17 cellular contexts compared by ENCODE assay signal in the genomic region with DNA sequence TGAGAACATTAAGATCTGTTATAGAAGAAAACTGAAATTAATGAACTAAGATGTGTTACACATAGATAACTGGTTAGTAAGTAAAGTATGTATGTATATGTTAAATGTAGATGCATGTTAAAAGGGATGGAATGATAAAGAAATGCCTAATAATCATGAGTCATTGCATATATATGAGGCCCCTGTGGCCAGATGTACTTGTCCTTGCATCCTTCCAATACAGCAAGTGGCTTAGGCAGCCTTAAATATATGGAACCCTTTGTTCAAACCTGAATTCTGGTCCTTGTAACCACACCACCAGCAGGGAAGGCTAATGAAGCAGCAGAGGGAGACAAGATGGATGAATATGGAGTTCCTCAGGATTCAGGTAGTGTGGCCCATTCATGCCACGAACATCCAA. TPM values are rescaled to one million over a fixed set of nuclear protein-coding genes. Genes with fewer than 3 reads are reported as not detected.
DNase-seq lines count a peak whose midpoint lies in the region; TF ChIP-seq lines count a peak whose summit lies in the region.
"Had no signal": no experiment of that assay in that cellular context is flagged by ENCODE, and none has a peak within 500 bp of the region (broad histone marks: within the 10 kb centered on the region; RNA-seq: fewer than 3 reads in every experiment).

No MANE protein-coding gene starts in this region.

- H3K9me3 ChIP-seq in A673 (ENCODE audit: low read depth, low read length, poor library complexity, severe bottlenecking) (no peaks in the 10 kb centered on the region), GM23248 (ENCODE audit: low read depth) (no peaks in the 10 kb centered on the region), SK-N-MC (ENCODE audit: low read depth, low read length) (no peaks in the 10 kb centered on the region), testis (no peaks in the 10 kb centered on the region)

- H3K4me3 ChIP-seq in A673 (ENCODE audit: low read depth, low read length, poor library complexity, severe bottlenecking) = no peak overlapping the region
- H3K4me3 ChIP-seq in GM23248 = no peak overlapping the region
- 0 out of 2 replicates have a peak overlapping the region, but pooled peaks have one; percentile 4 for H3K4me3 ChIP-seq in SK-N-MC
- H3K4me3 ChIP-seq in foreskin fibroblast (ENCODE audit: low read depth in 1 of 2, low read length in 2 of 2) = no peak overlapping the region
- H3K4me3 ChIP-seq in testis = no peak overlapping the region

- H3K4me1 ChIP-seq in A673 (ENCODE audit: insufficient read depth, low read length, poor library complexity, severe bottlenecking) (peaks cover 66% of the 10 kb centered on the region), GM23248 (ENCODE audit: insufficient read depth) (peaks cover 15% of the 10 kb centered on the region; the same call in 1 of the 2 replicates), testis (no peaks in the 10 kb centered on the region)

- DNase-seq in A673 (ENCODE audit: low spot score) = peak; percentile 77
- DNase-seq in GM23248 = peak; percentile 28
- DNase-seq in SK-N-MC (ENCODE audit: low read depth, low spot score) = no peak
- peak; percentile 18 to 56 for DNase-seq in foreskin fibroblast
- DNase-seq in C1 segment of cervical spinal cord (lab: John Stamatoyannopoulos, UW) = no peak
- no peak for DNase-seq in NCI-H510A treated with DMSO at 0.1 percent for 48 hours (lab: John Stamatoyannopoulos, UW)
- DNase-seq in activated CD8-positive, alpha-beta memory T cell treated with anti-CD3 and anti-CD28 coated beads, Interleukin-2, amount 50 U/mL, for 4 hours = no peak
- no peak for DNase-seq in testis
- DNase-seq: DMS53, H9, Kasumi-1, NCI-H1694, NCI-H2081 treated with DMSO at 0.1 percent for 48 hours, NCI-H2171 treated with DMSO at 0.1 percent for 48 hours, NCI-H526, SHP77, SW 1271 had no signal

- in situ Hi-C loops in GM23248 (cut with MboI) = no loop called here

- no peaks in the 10 kb centered on the region for H3K79me2 ChIP-seq in GM23248 (ENCODE audit: insufficient read depth)

- H3K4me2 ChIP-seq in GM23248 (ENCODE audit: unreplicated experiment) = no peak overlapping the region

- H2AFZ ChIP-seq in GM23248 = no peak overlapping the region

- no peak overlapping the region for H3K9ac ChIP-seq in GM23248
- H3K9ac ChIP-seq in SK-N-MC (ENCODE audit: insufficient read length) = no peak overlapping the region

- intact Hi-C loops in A673 (cut with micrococcal nuclease; ENCODE audit: unreplicated experiment) = loop anchor here (1.0 kb wide), 1 partner anchor 258 kb away; no protein-coding TSS in a partner anchor
- intact Hi-C loops in testis (cut with DNase I; ENCODE audit: low total_unique reads) = no loop called here

- no peak for TF ChIP-seq POLR2A in testis (IDR thresholded peaks at IDR 0.05)

- H3K27ac ChIP-seq in A673 (ENCODE audit: low read depth, low read length, poor library complexity, severe bottlenecking) (peak overlapping the region; percentile 95), GM23248 (no peak overlapping the region), SK-N-MC (peak overlapping the region; percentile 97), testis (no peak overlapping the region)

- H3F3A ChIP-seq in GM23248 (ENCODE audit: insufficient read depth) = peaks cover 4% of the 10 kb centered on the region; the same call in 1 of the 2 replicates

- TF ChIP-seq CTCF in A673 (conservative IDR thresholded peaks at IDR 0.05; ENCODE audit: low read depth, low read length) = no peak
- TF ChIP-seq CTCF in foreskin fibroblast (IDR thresholded peaks at IDR 0.05; ENCODE audit: low read depth, low read length) = no peak
- no peak for TF ChIP-seq CTCF in testis (IDR thresholded peaks at IDR 0.05)

- H3K36me3 ChIP-seq in A673 (ENCODE audit: insufficient read depth, low read length, poor library complexity, severe bottlenecking) (no peaks in the 10 kb centered on the region), GM23248 (ENCODE audit: low read depth) (no peaks in the 10 kb centered on the region), SK-N-MC (ENCODE audit: insufficient read depth, low read length) (no peaks in the 10 kb centered on the region), testis (ENCODE audit: low read depth, missing control alignments) (no peaks in the 10 kb centered on the region)

- CTCF ChIA-PET in A673 (lab: Charles Lee) = interaction anchor here (0.8 kb wide), 1 partner anchor 258 kb away, joined by 3 read pairs; no protein-coding TSS in a partner anchor

- no TSS peak for BruUV-seq in A673 (replicated peaks; lab: Mats Ljungman, UMichigan)

- no peaks in the 10 kb centered on the region for H4K20me1 ChIP-seq in GM23248 (ENCODE audit: insufficient read depth)

- POLR2A ChIA-PET in A673 (lab: Charles Lee; ENCODE audit: low non-redundant PET) = no interaction called here

- H3K27me3 ChIP-seq in A673 (replicated peaks; ENCODE audit: insufficient read depth, low read depth, low read length, poor library complexity) = no peaks in the 10 kb centered on the region
- H3K27me3 ChIP-seq in GM23248 (replicated peaks; ENCODE audit: insufficient read depth) = no peaks in the 10 kb centered on the region
- no peaks in the 10 kb centered on the region for H3K27me3 ChIP-seq in testis

- 97 to 100% methylated on average over 1 of the region's 1 CpG for whole genome bisulfite sequencing in GM23248 (ENCODE audit: low coverage in 1 of 2, low lambda C conversion rate in 2 of 2, missing lambda C conversion rate in 2 of 2), 2 experiments
- WGBS in testis, 2 donors = 92 to 96% methylated on average over 1 of the region's 1 CpG

- H3K9me2 ChIP-seq in GM23248 (ENCODE audit: insufficient read depth) = no peaks in the 10 kb centered on the region

RNA-seq across cellular contexts. Expression of gene AKAP7, which starts 9.8 kb away (rescaled TPM):
- total RNA-seq in A673 (2021) = 59.5 and 72.4 TPM in 2 replicates
- 8.2 and 11.5 TPM in 2 replicates for total RNA-seq in GM23248 (2014; rRNA removed; shearing (Covaris generic))
- polyA plus RNA-seq in GM23248 (2016; fragmentation: Nextera tagmentation; extraction: Ambion mirVana) = 3.2 and 3.4 TPM in 2 replicates
- 10 to 100 TPM; 29.3 to 32.4 TPM for total RNA-seq in testis
- polyA plus RNA-seq in testis (ENCODE audit: insufficient read depth, low read depth, low replicate concordance) = 16.5 TPM

Comparison
In these comparisons a context has a peak if more than half of its experiments do, and no peak if none do; other contexts are left out.
1. DNase-seq: peak in A673 (single experiment), GM23248 (single experiment) and foreskin fibroblast (2 of 2); none in SK-N-MC (single experiment), C1 segment of cervical spinal cord (0 of 14), NCI-H510A treated with DMSO at 0.1 percent for 48 hours (single experiment), activated CD8-positive, alpha-beta memory T cell treated with anti-CD3 and anti-CD28 coated beads, Interleukin-2, amount 50 U/mL, for 4 hours (single experiment) and testis (single experiment).
2. H3K27ac ChIP-seq: peak in A673 (single experiment) and SK-N-MC (single experiment); none in GM23248 (single experiment) and testis (0 of 2).